2 cellular contexts compared by ENCODE assay signal in the genomic region with DNA sequence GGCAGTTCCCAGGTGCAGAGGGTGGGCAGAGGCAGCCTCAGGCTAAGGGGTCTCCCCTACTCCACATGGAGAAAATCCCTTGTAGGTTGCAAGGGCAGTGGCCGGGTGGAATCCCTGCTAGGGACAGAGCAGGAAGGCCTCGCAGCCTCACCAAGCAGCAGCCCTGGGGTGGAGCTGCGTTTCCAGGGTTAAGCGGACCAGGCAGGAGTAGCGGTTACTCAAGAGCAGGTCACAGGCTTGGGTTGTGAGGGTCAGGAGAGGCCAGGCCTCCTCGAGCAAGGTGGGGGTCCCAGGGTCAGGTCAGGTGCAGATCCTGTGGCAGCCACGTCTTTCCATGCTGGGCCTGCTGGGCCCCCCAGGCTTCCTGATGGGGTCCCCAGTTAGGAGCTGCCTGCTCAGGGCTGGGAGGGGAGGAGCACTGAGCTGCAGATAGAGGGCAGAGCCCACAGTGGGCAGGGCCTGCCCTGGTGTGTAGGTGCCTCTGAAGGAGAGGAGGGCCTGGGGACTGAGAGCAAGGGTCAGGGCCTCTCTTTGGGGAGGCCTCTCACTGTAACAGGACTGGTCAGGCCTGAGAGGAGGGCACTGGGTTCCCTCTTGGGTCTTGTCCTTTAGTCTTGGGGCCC.
TF ChIP-seq lines count a peak whose summit lies in the region.

No MANE protein-coding gene starts in this region.

TF ChIP-seq in K562, 482 proteins besides CTCF, POLR2A, EP300 and RAD21:
- TF ChIP-seq POLR2G (IDR thresholded peaks at IDR 0.05; ENCODE audit: low read depth, low read length) (0 out of 2 replicates have a peak, but pooled peaks have one; percentile 9), SUPT5H (IDR thresholded peaks at IDR 0.05) (0 out of 2 replicates have a peak, but pooled peaks have one; percentile 20)

TF ChIP-seq in HepG2, 621 proteins besides CTCF, POLR2A, EP300 and RAD21:
- peak; percentile 16; the same call in 1 of the 2 replicates for TF ChIP-seq SALL1 (CRISPR knock-in tag; IDR thresholded peaks at IDR 0.05)
- TF ChIP-seq HOXA3 (CRISPR knock-in tag; IDR thresholded peaks at IDR 0.05) = peak; percentile 37; the same call in 1 of the 2 replicates
- TF ChIP-seq, protein P1, sequence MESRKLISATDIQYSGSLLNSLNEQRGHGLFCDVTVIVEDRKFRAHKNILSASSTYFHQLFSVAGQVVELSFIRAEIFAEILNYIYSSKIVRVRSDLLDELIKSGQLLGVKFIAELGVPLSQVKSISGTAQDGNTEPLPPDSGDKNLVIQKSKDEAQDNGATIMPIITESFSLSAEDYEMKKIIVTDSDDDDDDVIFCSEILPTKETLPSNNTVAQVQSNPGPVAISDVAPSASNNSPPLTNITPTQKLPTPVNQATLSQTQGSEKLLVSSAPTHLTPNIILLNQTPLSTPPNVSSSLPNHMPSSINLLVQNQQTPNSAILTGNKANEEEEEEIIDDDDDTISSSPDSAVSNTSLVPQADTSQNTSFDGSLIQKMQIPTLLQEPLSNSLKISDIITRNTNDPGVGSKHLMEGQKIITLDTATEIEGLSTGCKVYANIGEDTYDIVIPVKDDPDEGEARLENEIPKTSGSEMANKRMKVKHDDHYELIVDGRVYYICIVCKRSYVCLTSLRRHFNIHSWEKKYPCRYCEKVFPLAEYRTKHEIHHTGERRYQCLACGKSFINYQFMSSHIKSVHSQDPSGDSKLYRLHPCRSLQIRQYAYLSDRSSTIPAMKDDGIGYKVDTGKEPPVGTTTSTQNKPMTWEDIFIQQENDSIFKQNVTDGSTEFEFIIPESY (CRISPR knock-in tag; IDR thresholded peaks at IDR 0.05) = peak; percentile 73
- TF ChIP-seq ZNF709 (CRISPR knock-in tag; IDR thresholded peaks at IDR 0.05) = 0 out of 2 replicates have a peak, but pooled peaks have one; percentile 26
- TF ChIP-seq, protein P2, sequence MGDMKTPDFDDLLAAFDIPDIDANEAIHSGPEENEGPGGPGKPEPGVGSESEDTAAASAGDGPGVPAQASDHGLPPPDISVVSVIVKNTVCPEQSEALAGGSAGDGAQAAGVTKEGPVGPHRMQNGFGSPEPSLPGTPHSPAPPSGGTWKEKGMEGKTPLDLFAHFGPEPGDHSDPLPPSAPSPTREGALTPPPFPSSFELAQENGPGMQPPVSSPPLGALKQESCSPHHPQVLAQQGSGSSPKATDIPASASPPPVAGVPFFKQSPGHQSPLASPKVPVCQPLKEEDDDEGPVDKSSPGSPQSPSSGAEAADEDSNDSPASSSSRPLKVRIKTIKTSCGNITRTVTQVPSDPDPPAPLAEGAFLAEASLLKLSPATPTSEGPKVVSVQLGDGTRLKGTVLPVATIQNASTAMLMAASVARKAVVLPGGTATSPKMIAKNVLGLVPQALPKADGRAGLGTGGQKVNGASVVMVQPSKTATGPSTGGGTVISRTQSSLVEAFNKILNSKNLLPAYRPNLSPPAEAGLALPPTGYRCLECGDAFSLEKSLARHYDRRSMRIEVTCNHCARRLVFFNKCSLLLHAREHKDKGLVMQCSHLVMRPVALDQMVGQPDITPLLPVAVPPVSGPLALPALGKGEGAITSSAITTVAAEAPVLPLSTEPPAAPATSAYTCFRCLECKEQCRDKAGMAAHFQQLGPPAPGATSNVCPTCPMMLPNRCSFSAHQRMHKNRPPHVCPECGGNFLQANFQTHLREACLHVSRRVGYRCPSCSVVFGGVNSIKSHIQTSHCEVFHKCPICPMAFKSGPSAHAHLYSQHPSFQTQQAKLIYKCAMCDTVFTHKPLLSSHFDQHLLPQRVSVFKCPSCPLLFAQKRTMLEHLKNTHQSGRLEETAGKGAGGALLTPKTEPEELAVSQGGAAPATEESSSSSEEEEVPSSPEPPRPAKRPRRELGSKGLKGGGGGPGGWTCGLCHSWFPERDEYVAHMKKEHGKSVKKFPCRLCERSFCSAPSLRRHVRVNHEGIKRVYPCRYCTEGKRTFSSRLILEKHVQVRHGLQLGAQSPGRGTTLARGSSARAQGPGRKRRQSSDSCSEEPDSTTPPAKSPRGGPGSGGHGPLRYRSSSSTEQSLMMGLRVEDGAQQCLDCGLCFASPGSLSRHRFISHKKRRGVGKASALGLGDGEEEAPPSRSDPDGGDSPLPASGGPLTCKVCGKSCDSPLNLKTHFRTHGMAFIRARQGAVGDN (CRISPR knock-in tag; IDR thresholded peaks at IDR 0.05) = peak; percentile 68
- 0 out of 2 replicates have a peak, but pooled peaks have one; percentile 10 for TF ChIP-seq SP5 (CRISPR knock-in tag; IDR thresholded peaks at IDR 0.05; ENCODE audit: borderline replicate concordance, low read depth)
- TF ChIP-seq ZFX (CRISPR knock-in tag; IDR thresholded peaks at IDR 0.05; ENCODE audit: low read depth) = peak; percentile 44; the same call in 1 of the 2 replicates
- TF ChIP-seq, protein P3, sequence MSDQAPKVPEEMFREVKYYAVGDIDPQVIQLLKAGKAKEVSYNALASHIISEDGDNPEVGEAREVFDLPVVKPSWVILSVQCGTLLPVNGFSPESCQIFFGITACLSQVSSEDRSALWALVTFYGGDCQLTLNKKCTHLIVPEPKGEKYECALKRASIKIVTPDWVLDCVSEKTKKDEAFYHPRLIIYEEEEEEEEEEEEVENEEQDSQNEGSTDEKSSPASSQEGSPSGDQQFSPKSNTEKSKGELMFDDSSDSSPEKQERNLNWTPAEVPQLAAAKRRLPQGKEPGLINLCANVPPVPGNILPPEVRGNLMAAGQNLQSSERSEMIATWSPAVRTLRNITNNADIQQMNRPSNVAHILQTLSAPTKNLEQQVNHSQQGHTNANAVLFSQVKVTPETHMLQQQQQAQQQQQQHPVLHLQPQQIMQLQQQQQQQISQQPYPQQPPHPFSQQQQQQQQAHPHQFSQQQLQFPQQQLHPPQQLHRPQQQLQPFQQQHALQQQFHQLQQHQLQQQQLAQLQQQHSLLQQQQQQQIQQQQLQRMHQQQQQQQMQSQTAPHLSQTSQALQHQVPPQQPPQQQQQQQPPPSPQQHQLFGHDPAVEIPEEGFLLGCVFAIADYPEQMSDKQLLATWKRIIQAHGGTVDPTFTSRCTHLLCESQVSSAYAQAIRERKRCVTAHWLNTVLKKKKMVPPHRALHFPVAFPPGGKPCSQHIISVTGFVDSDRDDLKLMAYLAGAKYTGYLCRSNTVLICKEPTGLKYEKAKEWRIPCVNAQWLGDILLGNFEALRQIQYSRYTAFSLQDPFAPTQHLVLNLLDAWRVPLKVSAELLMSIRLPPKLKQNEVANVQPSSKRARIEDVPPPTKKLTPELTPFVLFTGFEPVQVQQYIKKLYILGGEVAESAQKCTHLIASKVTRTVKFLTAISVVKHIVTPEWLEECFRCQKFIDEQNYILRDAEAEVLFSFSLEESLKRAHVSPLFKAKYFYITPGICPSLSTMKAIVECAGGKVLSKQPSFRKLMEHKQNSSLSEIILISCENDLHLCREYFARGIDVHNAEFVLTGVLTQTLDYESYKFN (CRISPR knock-in tag; conservative IDR thresholded peaks at IDR 0.05) = peak; percentile 18; the same call in 1 of the 2 replicates
- peak; percentile 21; the same call in 1 of the 2 replicates for TF ChIP-seq HNF4A (CRISPR knock-in tag; IDR thresholded peaks at IDR 0.05)
- peak; percentile 18; the same call in 1 of the 2 replicates for TF ChIP-seq ZNF263 (CRISPR knock-in tag; IDR thresholded peaks at IDR 0.05)
- TF ChIP-seq MTA1 (CRISPR knock-in tag; IDR thresholded peaks at IDR 0.05; ENCODE audit: borderline replicate concordance) = 0 out of 2 replicates have a peak, but pooled peaks have one; percentile 19
- TF ChIP-seq HIVEP1 (CRISPR knock-in tag; IDR thresholded peaks at IDR 0.05) = 0 out of 2 replicates have a peak, but pooled peaks have one; percentile 52
- TF ChIP-seq, protein P4, sequence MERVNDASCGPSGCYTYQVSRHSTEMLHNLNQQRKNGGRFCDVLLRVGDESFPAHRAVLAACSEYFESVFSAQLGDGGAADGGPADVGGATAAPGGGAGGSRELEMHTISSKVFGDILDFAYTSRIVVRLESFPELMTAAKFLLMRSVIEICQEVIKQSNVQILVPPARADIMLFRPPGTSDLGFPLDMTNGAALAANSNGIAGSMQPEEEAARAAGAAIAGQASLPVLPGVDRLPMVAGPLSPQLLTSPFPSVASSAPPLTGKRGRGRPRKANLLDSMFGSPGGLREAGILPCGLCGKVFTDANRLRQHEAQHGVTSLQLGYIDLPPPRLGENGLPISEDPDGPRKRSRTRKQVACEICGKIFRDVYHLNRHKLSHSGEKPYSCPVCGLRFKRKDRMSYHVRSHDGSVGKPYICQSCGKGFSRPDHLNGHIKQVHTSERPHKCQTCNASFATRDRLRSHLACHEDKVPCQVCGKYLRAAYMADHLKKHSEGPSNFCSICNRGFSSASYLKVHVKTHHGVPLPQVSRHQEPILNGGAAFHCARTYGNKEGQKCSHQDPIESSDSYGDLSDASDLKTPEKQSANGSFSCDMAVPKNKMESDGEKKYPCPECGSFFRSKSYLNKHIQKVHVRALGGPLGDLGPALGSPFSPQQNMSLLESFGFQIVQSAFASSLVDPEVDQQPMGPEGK (CRISPR knock-in tag; IDR thresholded peaks at IDR 0.05) = 0 out of 2 replicates have a peak, but pooled peaks have one; percentile 12
- 0 out of 2 replicates have a peak, but pooled peaks have one; percentile 65 for TF ChIP-seq RXRA (CRISPR knock-in tag; IDR thresholded peaks at IDR 0.05)
- peak; percentile 85 for TF ChIP-seq ZBTB38 (CRISPR knock-in tag; IDR thresholded peaks at IDR 0.05)
- peak; percentile 66 for TF ChIP-seq ZMYM4 (CRISPR knock-in tag; IDR thresholded peaks at IDR 0.05)
- TF ChIP-seq, protein P5, sequence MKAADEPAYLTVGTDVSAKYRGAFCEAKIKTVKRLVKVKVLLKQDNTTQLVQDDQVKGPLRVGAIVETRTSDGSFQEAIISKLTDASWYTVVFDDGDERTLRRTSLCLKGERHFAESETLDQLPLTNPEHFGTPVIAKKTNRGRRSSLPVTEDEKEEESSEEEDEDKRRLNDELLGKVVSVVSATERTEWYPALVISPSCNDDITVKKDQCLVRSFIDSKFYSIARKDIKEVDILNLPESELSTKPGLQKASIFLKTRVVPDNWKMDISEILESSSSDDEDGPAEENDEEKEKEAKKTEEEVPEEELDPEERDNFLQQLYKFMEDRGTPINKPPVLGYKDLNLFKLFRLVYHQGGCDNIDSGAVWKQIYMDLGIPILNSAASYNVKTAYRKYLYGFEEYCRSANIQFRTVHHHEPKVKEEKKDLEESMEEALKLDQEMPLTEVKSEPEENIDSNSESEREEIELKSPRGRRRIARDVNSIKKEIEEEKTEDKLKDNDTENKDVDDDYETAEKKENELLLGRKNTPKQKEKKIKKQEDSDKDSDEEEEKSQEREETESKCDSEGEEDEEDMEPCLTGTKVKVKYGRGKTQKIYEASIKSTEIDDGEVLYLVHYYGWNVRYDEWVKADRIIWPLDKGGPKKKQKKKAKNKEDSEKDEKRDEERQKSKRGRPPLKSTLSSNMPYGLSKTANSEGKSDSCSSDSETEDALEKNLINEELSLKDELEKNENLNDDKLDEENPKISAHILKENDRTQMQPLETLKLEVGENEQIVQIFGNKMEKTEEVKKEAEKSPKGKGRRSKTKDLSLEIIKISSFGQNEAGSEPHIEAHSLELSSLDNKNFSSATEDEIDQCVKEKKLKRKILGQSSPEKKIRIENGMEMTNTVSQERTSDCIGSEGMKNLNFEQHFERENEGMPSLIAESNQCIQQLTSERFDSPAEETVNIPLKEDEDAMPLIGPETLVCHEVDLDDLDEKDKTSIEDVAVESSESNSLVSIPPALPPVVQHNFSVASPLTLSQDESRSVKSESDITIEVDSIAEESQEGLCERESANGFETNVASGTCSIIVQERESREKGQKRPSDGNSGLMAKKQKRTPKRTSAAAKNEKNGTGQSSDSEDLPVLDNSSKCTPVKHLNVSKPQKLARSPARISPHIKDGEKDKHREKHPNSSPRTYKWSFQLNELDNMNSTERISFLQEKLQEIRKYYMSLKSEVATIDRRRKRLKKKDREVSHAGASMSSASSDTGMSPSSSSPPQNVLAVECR (CRISPR knock-in tag; IDR thresholded peaks at IDR 0.05; ENCODE audit: borderline replicate concordance) = 0 out of 2 replicates have a peak, but pooled peaks have one; percentile 18
